ENCODE assay signal across 1 cellular context in the genomic region with DNA sequence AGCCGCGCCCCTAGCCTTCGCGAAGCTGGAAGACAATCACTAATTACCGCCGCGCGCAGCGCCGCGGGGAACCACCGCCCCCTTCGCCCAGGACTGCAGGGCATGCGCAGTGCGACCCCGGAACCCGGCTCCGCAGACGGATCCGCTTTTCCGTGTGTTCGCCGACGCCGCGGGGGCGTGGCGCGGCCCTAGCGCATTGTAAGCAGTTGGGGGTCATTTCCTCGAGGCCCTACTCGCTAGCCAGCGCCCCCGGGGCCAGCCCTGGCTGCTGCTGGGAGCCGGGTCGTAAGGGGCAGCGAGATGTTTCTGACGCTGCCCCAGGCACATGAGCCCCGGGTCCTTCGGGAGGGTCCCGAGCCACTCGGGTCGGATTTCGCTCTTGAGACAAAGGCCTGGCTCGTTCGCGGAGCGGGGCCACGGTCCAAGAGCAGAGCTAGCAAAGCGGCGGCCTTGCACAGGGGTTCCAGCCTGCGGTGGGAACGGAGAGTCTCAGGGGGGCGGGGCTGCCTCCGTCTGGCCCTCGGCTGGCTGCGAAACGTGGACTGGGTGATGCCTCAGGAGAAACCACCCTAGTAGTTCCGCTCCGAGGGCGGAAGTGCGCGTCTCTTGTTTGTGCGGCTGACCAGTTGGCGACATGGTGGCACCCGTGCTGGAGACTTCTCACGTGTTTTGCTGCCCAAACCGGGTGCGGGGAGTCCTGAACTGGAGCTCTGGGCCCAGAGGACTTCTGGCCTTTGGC.
TF ChIP-seq lines count a peak whose summit lies in the region.

A gene with protein sequence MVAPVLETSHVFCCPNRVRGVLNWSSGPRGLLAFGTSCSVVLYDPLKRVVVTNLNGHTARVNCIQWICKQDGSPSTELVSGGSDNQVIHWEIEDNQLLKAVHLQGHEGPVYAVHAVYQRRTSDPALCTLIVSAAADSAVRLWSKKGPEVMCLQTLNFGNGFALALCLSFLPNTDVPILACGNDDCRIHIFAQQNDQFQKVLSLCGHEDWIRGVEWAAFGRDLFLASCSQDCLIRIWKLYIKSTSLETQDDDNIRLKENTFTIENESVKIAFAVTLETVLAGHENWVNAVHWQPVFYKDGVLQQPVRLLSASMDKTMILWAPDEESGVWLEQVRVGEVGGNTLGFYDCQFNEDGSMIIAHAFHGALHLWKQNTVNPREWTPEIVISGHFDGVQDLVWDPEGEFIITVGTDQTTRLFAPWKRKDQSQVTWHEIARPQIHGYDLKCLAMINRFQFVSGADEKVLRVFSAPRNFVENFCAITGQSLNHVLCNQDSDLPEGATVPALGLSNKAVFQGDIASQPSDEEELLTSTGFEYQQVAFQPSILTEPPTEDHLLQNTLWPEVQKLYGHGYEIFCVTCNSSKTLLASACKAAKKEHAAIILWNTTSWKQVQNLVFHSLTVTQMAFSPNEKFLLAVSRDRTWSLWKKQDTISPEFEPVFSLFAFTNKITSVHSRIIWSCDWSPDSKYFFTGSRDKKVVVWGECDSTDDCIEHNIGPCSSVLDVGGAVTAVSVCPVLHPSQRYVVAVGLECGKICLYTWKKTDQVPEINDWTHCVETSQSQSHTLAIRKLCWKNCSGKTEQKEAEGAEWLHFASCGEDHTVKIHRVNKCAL (plus strand): TSS at position 600 of the 739 bp plus-strand sequence. CDS start 35 bp downstream, at position 635.
A gene with protein sequence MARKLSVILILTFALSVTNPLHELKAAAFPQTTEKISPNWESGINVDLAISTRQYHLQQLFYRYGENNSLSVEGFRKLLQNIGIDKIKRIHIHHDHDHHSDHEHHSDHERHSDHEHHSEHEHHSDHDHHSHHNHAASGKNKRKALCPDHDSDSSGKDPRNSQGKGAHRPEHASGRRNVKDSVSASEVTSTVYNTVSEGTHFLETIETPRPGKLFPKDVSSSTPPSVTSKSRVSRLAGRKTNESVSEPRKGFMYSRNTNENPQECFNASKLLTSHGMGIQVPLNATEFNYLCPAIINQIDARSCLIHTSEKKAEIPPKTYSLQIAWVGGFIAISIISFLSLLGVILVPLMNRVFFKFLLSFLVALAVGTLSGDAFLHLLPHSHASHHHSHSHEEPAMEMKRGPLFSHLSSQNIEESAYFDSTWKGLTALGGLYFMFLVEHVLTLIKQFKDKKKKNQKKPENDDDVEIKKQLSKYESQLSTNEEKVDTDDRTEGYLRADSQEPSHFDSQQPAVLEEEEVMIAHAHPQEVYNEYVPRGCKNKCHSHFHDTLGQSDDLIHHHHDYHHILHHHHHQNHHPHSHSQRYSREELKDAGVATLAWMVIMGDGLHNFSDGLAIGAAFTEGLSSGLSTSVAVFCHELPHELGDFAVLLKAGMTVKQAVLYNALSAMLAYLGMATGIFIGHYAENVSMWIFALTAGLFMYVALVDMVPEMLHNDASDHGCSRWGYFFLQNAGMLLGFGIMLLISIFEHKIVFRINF (minus strand): TSS at position 41 of the 739 bp plus-strand sequence. CDS start 2,333 bp downstream, outside the sequence.

TF ChIP-seq in K562, 482 proteins besides CTCF, POLR2A, EP300 and RAD21 (continued from another document and continues in another):
- TF ChIP-seq ZBTB7A (IDR thresholded peaks at IDR 0.05; ENCODE audit: borderline replicate concordance, control insufficient read depth, low read depth, low read length) (peak; percentile 66), ATF7 (IDR thresholded peaks at IDR 0.05) (peak; percentile 71), ZKSCAN3 (CRISPR knock-in tag; IDR thresholded peaks at IDR 0.05) (no peak), SIN3B (IDR thresholded peaks at IDR 0.05; ENCODE audit: low read depth) (peak; percentile 79), XRCC5 (IDR thresholded peaks at IDR 0.05; ENCODE audit: low read depth, low read length) (peak; percentile 48; the same call in 1 of the 2 replicates), SIN3A (IDR thresholded peaks at IDR 0.05; ENCODE audit: borderline replicate concordance in 2 of 2, control insufficient read depth in 1 of 2, low read depth in 2 of 2, low read length in 2 of 2) (peak; percentile 93 to 95), HDAC3 (IDR thresholded peaks at IDR 0.05; ENCODE audit: borderline replicate concordance, partially characterized antibody) (peak; percentile 67), TARDBP (IDR thresholded peaks at IDR 0.05) (no peak), TRIM24 (IDR thresholded peaks at IDR 0.05) (peak in 1 of 2 experiments; percentile 20; a peak in 1 of 4 replicates), RBM22 (IDR thresholded peaks at IDR 0.05; ENCODE audit: low read depth, low read length, poor library complexity, severe bottlenecking) (no peak), MIER1 (IDR thresholded peaks at IDR 0.05; ENCODE audit: low read depth) (0 out of 2 replicates have a peak, but pooled peaks have one; percentile 23), ZKSCAN1 (IDR thresholded peaks at IDR 0.05; ENCODE audit: low read depth, low read length) (peak; percentile 21; the same call in 1 of the 2 replicates), ZNF184 (CRISPR knock-in tag; IDR thresholded peaks at IDR 0.05) (no peak), KDM4B (IDR thresholded peaks at IDR 0.05; ENCODE audit: borderline replicate concordance in 2 of 2, low read depth in 1 of 2) (peak in 1 of 2 experiments; percentile 79; a peak in 2 of 4 replicates), FOXP1 (CRISPR knock-in tag; IDR thresholded peaks at IDR 0.05) (peak; percentile 4; the same call in 1 of the 2 replicates), ZNF140 (CRISPR knock-in tag; IDR thresholded peaks at IDR 0.05) (no peak)
- TF ChIP-seq, protein P1, sequence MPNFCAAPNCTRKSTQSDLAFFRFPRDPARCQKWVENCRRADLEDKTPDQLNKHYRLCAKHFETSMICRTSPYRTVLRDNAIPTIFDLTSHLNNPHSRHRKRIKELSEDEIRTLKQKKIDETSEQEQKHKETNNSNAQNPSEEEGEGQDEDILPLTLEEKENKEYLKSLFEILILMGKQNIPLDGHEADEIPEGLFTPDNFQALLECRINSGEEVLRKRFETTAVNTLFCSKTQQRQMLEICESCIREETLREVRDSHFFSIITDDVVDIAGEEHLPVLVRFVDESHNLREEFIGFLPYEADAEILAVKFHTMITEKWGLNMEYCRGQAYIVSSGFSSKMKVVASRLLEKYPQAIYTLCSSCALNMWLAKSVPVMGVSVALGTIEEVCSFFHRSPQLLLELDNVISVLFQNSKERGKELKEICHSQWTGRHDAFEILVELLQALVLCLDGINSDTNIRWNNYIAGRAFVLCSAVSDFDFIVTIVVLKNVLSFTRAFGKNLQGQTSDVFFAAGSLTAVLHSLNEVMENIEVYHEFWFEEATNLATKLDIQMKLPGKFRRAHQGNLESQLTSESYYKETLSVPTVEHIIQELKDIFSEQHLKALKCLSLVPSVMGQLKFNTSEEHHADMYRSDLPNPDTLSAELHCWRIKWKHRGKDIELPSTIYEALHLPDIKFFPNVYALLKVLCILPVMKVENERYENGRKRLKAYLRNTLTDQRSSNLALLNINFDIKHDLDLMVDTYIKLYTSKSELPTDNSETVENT (CRISPR knock-in tag; IDR thresholded peaks at IDR 0.05), result peak; percentile 51; the same call in 1 of the 2 replicates
- TF ChIP-seq, protein P2, sequence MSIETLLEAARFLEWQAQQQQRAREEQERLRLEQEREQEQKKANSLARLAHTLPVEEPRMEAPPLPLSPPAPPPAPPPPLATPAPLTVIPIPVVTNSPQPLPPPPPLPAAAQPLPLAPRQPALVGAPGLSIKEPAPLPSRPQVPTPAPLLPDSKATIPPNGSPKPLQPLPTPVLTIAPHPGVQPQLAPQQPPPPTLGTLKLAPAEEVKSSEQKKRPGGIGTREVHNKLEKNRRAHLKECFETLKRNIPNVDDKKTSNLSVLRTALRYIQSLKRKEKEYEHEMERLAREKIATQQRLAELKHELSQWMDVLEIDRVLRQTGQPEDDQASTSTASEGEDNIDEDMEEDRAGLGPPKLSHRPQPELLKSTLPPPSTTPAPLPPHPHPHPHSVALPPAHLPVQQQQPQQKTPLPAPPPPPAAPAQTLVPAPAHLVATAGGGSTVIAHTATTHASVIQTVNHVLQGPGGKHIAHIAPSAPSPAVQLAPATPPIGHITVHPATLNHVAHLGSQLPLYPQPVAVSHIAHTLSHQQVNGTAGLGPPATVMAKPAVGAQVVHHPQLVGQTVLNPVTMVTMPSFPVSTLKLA (conservative IDR thresholded peaks at IDR 0.05), result peak; percentile 93 to 96
- TF ChIP-seq, protein P3, sequence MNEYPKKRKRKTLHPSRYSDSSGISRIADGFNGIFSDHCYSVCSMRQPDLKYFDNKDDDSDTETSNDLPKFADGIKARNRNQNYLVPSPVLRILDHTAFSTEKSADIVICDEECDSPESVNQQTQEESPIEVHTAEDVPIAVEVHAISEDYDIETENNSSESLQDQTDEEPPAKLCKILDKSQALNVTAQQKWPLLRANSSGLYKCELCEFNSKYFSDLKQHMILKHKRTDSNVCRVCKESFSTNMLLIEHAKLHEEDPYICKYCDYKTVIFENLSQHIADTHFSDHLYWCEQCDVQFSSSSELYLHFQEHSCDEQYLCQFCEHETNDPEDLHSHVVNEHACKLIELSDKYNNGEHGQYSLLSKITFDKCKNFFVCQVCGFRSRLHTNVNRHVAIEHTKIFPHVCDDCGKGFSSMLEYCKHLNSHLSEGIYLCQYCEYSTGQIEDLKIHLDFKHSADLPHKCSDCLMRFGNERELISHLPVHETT (CRISPR knock-in tag; conservative IDR thresholded peaks at IDR 0.05 in 1 of 2, IDR thresholded peaks at IDR 0.05 in 1 of 2), result peak in 1 of 2 experiments; percentile 57; a peak in 1 of 4 replicates
- TF ChIP-seq, protein P4, sequence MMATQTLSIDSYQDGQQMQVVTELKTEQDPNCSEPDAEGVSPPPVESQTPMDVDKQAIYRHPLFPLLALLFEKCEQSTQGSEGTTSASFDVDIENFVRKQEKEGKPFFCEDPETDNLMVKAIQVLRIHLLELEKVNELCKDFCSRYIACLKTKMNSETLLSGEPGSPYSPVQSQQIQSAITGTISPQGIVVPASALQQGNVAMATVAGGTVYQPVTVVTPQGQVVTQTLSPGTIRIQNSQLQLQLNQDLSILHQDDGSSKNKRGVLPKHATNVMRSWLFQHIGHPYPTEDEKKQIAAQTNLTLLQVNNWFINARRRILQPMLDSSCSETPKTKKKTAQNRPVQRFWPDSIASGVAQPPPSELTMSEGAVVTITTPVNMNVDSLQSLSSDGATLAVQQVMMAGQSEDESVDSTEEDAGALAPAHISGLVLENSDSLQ (IDR thresholded peaks at IDR 0.05), result peak; percentile 41
- TF ChIP-seq, protein P5, sequence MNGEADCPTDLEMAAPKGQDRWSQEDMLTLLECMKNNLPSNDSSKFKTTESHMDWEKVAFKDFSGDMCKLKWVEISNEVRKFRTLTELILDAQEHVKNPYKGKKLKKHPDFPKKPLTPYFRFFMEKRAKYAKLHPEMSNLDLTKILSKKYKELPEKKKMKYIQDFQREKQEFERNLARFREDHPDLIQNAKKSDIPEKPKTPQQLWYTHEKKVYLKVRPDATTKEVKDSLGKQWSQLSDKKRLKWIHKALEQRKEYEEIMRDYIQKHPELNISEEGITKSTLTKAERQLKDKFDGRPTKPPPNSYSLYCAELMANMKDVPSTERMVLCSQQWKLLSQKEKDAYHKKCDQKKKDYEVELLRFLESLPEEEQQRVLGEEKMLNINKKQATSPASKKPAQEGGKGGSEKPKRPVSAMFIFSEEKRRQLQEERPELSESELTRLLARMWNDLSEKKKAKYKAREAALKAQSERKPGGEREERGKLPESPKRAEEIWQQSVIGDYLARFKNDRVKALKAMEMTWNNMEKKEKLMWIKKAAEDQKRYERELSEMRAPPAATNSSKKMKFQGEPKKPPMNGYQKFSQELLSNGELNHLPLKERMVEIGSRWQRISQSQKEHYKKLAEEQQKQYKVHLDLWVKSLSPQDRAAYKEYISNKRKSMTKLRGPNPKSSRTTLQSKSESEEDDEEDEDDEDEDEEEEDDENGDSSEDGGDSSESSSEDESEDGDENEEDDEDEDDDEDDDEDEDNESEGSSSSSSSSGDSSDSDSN (IDR thresholded peaks at IDR 0.05; ENCODE audit: borderline replicate concordance in 1 of 2, low read depth in 2 of 2, low read length in 2 of 2), result 0 out of 4 replicates have a peak, but pooled peaks of 1 of the 2 experiments have one; percentile 22
- TF ChIP-seq, protein P6, sequence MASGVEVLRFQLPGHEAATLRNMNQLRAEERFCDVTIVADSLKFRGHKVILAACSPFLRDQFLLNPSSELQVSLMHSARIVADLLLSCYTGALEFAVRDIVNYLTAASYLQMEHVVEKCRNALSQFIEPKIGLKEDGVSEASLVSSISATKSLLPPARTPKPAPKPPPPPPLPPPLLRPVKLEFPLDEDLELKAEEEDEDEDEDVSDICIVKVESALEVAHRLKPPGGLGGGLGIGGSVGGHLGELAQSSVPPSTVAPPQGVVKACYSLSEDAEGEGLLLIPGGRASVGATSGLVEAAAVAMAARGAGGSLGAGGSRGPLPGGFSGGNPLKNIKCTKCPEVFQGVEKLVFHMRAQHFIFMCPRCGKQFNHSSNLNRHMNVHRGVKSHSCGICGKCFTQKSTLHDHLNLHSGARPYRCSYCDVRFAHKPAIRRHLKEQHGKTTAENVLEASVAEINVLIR (CRISPR knock-in tag; IDR thresholded peaks at IDR 0.05), result 0 out of 2 replicates have a peak, but pooled peaks have one; percentile 11
